37 cellular contexts compared by ENCODE assay signal in genomic region chr1:237059244-237059643, GRCh38. TPM values are rescaled to one million over a fixed set of nuclear protein-coding genes. Genes with fewer than 3 reads are reported as not detected.
"Had no signal": no experiment of that assay in that cellular context is flagged by ENCODE, and none has a peak within 500 bp of the region (broad histone marks: within the 10 kb centered on the region; RNA-seq: fewer than 3 reads in every experiment).

No MANE protein-coding gene starts in this region.

- H3K4me3 ChIP-seq: breast epithelium, esophagus squamous epithelium, gastroesophageal sphincter had no signal

- DNase-seq: activated B cell treated with CpG ODN at 0.5 μM for 24 hours; activated CD4-positive, alpha-beta T cell treated with anti-CD3 and anti-CD28 coated beads for 48 hours; activated CD4-positive, alpha-beta T cell treated with anti-CD3 and anti-CD28 coated beads, Interleukin-2, amount 50 U/mL, for 1 hour; activated CD4-positive, alpha-beta T cell treated with anti-CD3 and anti-CD28 coated beads, Interleukin-2, amount 50 U/mL, for 48 hours; activated CD8-positive, alpha-beta memory T cell treated with anti-CD3 and anti-CD28 coated beads for 24 hours; activated CD8-positive, alpha-beta T cell treated with anti-CD3 and anti-CD28 coated beads for 36 hours; activated effector memory CD4-positive, alpha-beta T cell treated with Interleukin-2 at 50 U/mL for 16 hours; activated gamma-delta T cell treated with Interleukin-2 at 50 U/mL for 16 hours; activated naive CD4-positive, alpha-beta T cell treated with anti-CD3 and anti-CD28 coated beads, Interleukin-2, amount 50 U/mL, for 16 hours; activated naive CD4-positive, alpha-beta T cell treated with Interleukin-2 at 50 U/mL for 16 hours; activated T-cell treated with anti-CD3 and anti-CD28 coated beads, Interleukin-2, amount 50 U/mL, for 4 hours; amniotic stem cell; aorta; caudate nucleus; effector CD8-positive, alpha-beta T cell; esophagus squamous epithelium; foreskin melanocyte; SW 1271; T-cell; T-helper 9 cell; WERI-Rb-1 had no signal

- H3K9me3 ChIP-seq: breast epithelium, esophagus squamous epithelium, gastroesophageal sphincter had no signal

- H3K27ac ChIP-seq: breast epithelium, epithelial cell of prostate, WERI-Rb-1 had no signal

- FAIRE-seq: colon, endometrium, endothelial cell of umbilical vein had no signal

- H3K27me3 ChIP-seq: esophagus squamous epithelium, gastroesophageal sphincter had no signal

- H3K36me3 ChIP-seq: breast epithelium, esophagus squamous epithelium, WERI-Rb-1 had no signal

- ATAC-seq: activated CD4-positive, CD25-positive, alpha-beta regulatory T cell treated with anti-CD3 and anti-CD28 coated beads, Interleukin-2, amount 50 U/mL, for 24 hours; activated CD8-positive, alpha-beta T cell treated with anti-CD3 and anti-CD28 coated beads for 36 hours; activated T-cell treated with anti-CD3 and anti-CD28 coated beads, Interleukin-2, amount 50 U/mL, for 4 hours; activated T-helper 17 cell treated with anti-CD3 and anti-CD28 coated beads, Interleukin-2, amount 50 U/mL, for 72 hours; gastroesophageal sphincter; T-cell had no signal

- H3K4me1 ChIP-seq: breast epithelium, esophagus squamous epithelium had no signal

RNA-seq across cellular contexts. Expression of gene RYR2, which starts 17.3 kb away (rescaled TPM):
- total RNA-seq: activated B cell treated with CpG ODN at 0.5 μM for 24 hours, endothelial cell of umbilical vein, fibroblast of villous mesenchyme, glomerular endothelial cell had no signal
- polyA plus RNA-seq: endothelial cell of umbilical vein had no signal

RNA-seq across cellular contexts. Expression of gene MT1HL1, which starts 55.0 kb away (rescaled TPM):
- total RNA-seq: activated B cell treated with CpG ODN at 0.5 μM for 24 hours; activated CD8-positive, alpha-beta T cell treated with anti-CD3 and anti-CD28 coated beads for 36 hours; activated T-cell treated with anti-CD3 and anti-CD28 coated beads, Interleukin-2, amount 50 U/mL, for 4 hours; activated T-helper 17 cell treated with anti-CD3 and anti-CD28 coated beads, Interleukin-2, amount 50 U/mL, for 72 hours; aorta; breast epithelium; chondrocyte; dermis microvascular lymphatic vessel endothelial cell; endothelial cell of umbilical vein; esophagus squamous epithelium; fibroblast of lung; fibroblast of villous mesenchyme; gastroesophageal sphincter; glomerular endothelial cell; T-cell; T-helper 2 cell treated with Interferon-gamma antibody and Interleukin-4, amounts not matched to agents 100 ng/mL and 5 ng/mL, for 36 hours had no signal
- polyA plus RNA-seq: adipose tissue, aorta, endothelial cell of umbilical vein, esophagus, fibroblast of lung had no signal
